ENCODE assay signal across 1 cellular context in the genomic region with DNA sequence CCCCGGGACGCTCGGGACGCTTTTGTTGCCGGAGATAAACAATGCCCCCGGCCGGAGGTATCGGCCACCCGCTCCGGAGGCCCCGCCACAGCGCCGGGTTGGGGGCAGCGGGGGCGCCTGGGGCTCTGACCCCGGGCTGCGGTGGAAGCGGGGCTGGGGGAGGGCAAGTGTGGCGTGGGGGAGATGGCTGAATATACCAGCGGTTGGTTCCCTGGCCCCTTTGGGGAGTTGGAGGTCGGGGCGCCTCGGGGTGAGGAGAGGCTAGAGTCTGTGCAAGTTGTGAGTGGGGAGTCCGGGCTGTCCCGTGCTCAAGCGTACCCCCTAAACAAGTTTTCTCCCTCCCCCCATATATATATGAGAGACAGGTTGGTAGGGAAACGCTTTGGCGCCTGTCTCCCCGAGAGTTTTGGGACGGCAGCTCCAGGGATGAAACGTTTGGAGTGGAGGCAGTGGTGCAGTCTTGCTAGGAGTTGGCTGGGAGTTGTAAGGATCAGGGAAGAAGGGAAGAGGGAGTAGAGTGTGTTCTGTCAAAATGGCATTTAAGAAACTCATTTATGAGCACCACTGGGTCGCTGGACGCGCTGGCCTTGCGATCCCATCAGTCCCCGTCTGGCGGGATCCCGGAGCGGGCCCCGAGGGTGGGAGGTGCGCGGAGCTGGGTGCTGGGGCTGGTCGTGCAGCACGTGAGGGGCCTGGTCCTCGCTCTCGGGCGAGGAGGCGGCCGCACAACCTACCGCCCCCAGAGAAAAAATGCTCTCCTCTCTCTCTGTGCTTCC.
TF ChIP-seq lines count a peak whose summit lies in the region.

No MANE protein-coding gene starts in this region.

TF ChIP-seq in K562, 482 proteins besides CTCF, POLR2A, EP300 and RAD21 (continued from another document and continues in another):
- TF ChIP-seq AFF1 (IDR thresholded peaks at IDR 0.05; ENCODE audit: low read depth in 1 of 2, partially characterized antibody in 2 of 2) = peak; percentile 30 to 44
- TF ChIP-seq TRIM28 (IDR thresholded peaks at IDR 0.05) = no peak
- TF ChIP-seq OTX1 (CRISPR knock-in tag; IDR thresholded peaks at IDR 0.05) = no peak
- TF ChIP-seq, protein P1, sequence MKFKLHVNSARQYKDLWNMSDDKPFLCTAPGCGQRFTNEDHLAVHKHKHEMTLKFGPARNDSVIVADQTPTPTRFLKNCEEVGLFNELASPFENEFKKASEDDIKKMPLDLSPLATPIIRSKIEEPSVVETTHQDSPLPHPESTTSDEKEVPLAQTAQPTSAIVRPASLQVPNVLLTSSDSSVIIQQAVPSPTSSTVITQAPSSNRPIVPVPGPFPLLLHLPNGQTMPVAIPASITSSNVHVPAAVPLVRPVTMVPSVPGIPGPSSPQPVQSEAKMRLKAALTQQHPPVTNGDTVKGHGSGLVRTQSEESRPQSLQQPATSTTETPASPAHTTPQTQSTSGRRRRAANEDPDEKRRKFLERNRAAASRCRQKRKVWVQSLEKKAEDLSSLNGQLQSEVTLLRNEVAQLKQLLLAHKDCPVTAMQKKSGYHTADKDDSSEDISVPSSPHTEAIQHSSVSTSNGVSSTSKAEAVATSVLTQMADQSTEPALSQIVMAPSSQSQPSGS (CRISPR knock-in tag; IDR thresholded peaks at IDR 0.05) = no peak
- TF ChIP-seq KDM2B (CRISPR knock-in tag; IDR thresholded peaks at IDR 0.05) = no peak
- peak; percentile 96 for TF ChIP-seq BHLHE40 (IDR thresholded peaks at IDR 0.05; ENCODE audit: low read length)
- TF ChIP-seq MITF (IDR thresholded peaks at IDR 0.05) = peak; percentile 70
- TF ChIP-seq KLF1 (tag; IDR thresholded peaks at IDR 0.05) = no peak
- no peak for TF ChIP-seq BDP1 (IDR thresholded peaks at IDR 0.05; ENCODE audit: insufficient read depth, insufficient read length)
- no peak for TF ChIP-seq SRSF7 (optimal IDR thresholded peaks at IDR 0.05; ENCODE audit: low read depth, low read length)
- TF ChIP-seq GTF2F1 (IDR thresholded peaks at IDR 0.05; ENCODE audit: low read depth, low read length) = no peak
- no peak for TF ChIP-seq ZC3H8 (IDR thresholded peaks at IDR 0.05)
- TF ChIP-seq, protein P2, sequence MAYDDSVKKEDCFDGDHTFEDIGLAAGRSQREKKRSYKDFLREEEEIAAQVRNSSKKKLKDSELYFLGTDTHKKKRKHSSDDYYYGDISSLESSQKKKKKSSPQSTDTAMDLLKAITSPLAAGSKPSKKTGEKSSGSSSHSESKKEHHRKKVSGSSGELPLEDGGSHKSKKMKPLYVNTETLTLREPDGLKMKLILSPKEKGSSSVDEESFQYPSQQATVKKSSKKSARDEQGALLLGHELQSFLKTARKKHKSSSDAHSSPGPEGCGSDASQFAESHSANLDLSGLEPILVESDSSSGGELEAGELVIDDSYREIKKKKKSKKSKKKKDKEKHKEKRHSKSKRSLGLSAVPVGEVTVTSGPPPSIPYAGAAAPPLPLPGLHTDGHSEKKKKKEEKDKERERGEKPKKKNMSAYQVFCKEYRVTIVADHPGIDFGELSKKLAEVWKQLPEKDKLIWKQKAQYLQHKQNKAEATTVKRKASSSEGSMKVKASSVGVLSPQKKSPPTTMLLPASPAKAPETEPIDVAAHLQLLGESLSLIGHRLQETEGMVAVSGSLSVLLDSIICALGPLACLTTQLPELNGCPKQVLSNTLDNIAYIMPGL (CRISPR knock-in tag; IDR thresholded peaks at IDR 0.05) = no peak
- TF ChIP-seq ZKSCAN8 (CRISPR knock-in tag; IDR thresholded peaks at IDR 0.05) = no peak
- TF ChIP-seq SNIP1 (IDR thresholded peaks at IDR 0.05; ENCODE audit: low read depth) = peak; percentile 34; the same call in 1 of the 2 replicates
- TF ChIP-seq LCOR (CRISPR knock-in tag; IDR thresholded peaks at IDR 0.05) = no peak
- TF ChIP-seq CHD2 (IDR thresholded peaks at IDR 0.05; ENCODE audit: low read depth, low read length) = no peak
- TF ChIP-seq, protein P3, sequence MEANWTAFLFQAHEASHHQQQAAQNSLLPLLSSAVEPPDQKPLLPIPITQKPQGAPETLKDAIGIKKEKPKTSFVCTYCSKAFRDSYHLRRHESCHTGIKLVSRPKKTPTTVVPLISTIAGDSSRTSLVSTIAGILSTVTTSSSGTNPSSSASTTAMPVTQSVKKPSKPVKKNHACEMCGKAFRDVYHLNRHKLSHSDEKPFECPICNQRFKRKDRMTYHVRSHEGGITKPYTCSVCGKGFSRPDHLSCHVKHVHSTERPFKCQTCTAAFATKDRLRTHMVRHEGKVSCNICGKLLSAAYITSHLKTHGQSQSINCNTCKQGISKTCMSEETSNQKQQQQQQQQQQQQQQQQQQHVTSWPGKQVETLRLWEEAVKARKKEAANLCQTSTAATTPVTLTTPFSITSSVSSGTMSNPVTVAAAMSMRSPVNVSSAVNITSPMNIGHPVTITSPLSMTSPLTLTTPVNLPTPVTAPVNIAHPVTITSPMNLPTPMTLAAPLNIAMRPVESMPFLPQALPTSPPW (CRISPR knock-in tag; IDR thresholded peaks at IDR 0.05) = peak; percentile 71
- no peak for TF ChIP-seq ZNF830 (CRISPR knock-in tag; IDR thresholded peaks at IDR 0.05)
- TF ChIP-seq HNRNPL (IDR thresholded peaks at IDR 0.05; ENCODE audit: low read depth, low read length) = no peak
- no peak for TF ChIP-seq FOXJ3 (CRISPR knock-in tag; IDR thresholded peaks at IDR 0.05)
- no peak for TF ChIP-seq ZNF644 (tag; IDR thresholded peaks at IDR 0.05; ENCODE audit: low read depth)
- TF ChIP-seq CREB5 (CRISPR knock-in tag; IDR thresholded peaks at IDR 0.05) = no peak
- 0 out of 2 replicates have a peak, but pooled peaks have one; percentile 17 for TF ChIP-seq ZNF583 (CRISPR knock-in tag; IDR thresholded peaks at IDR 0.05)
- peak in 2 of 3 experiments; percentile 1 to 60 for TF ChIP-seq YY1 (IDR thresholded peaks at IDR 0.05; ENCODE audit: borderline replicate concordance in 1 of 3, control insufficient read depth in 1 of 3, extremely low read depth in 1 of 3, insufficient read depth in 3 of 3, insufficient read length in 1 of 3, insufficient replicate concordance in 2 of 3, low read depth in 1 of 3, low read length in 2 of 3)
- TF ChIP-seq ARNT (IDR thresholded peaks at IDR 0.05) = peak in 1 of 2 experiments; percentile 44; a peak in 1 of 4 replicates
- TF ChIP-seq L3MBTL2 (IDR thresholded peaks at IDR 0.05) = peak; percentile 55
- TF ChIP-seq, protein P4, sequence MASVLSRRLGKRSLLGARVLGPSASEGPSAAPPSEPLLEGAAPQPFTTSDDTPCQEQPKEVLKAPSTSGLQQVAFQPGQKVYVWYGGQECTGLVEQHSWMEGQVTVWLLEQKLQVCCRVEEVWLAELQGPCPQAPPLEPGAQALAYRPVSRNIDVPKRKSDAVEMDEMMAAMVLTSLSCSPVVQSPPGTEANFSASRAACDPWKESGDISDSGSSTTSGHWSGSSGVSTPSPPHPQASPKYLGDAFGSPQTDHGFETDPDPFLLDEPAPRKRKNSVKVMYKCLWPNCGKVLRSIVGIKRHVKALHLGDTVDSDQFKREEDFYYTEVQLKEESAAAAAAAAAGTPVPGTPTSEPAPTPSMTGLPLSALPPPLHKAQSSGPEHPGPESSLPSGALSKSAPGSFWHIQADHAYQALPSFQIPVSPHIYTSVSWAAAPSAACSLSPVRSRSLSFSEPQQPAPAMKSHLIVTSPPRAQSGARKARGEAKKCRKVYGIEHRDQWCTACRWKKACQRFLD (CRISPR knock-in tag; IDR thresholded peaks at IDR 0.05) = peak; percentile 68
- TF ChIP-seq STAG1 (CRISPR knock-in tag; IDR thresholded peaks at IDR 0.05; ENCODE audit: borderline replicate concordance) = no peak
- peak; percentile 72 to 88; a peak in 3 of 4 replicates for TF ChIP-seq MLLT1 (IDR thresholded peaks at IDR 0.05)
- TF ChIP-seq MCM7 (IDR thresholded peaks at IDR 0.05) = no peak
- no peak for TF ChIP-seq ZNF143 (CRISPR knock-in tag; IDR thresholded peaks at IDR 0.05)
- TF ChIP-seq CBX5 (IDR thresholded peaks at IDR 0.05; ENCODE audit: borderline replicate concordance, low read depth) = no peak
- no peak for TF ChIP-seq SMAD4 (CRISPR knock-in tag; conservative IDR thresholded peaks at IDR 0.05)
- no peak for TF ChIP-seq SIN3B (IDR thresholded peaks at IDR 0.05; ENCODE audit: low read depth)
- no peak for TF ChIP-seq ZFP1 (CRISPR knock-in tag; IDR thresholded peaks at IDR 0.05)
